Comparison of ENCODE assay signal across 19 cellular contexts in genomic region chr21:41374867-41375533, GRCh38. TPM values are rescaled to one million over a fixed set of nuclear protein-coding genes. Genes with fewer than 3 reads are reported as not detected.
A peak's percentile ranks its signal among the peaks of the same experiment; 100 is the strongest.
DNase-seq lines count a peak whose midpoint lies in the region; ATAC-seq and TF ChIP-seq lines count a peak whose summit lies in the region.
"Had no signal": no experiment of that assay in that cellular context is flagged by ENCODE, and none has a peak within 500 bp of the region (broad histone marks: within the 10 kb centered on the region; RNA-seq: fewer than 3 reads in every experiment).

No MANE protein-coding gene starts in this region.

- H3K4me2 ChIP-seq in Loucy (ENCODE audit: low read depth, low read length, poor library complexity, severe bottlenecking) = peak overlapping the region; percentile 95
- H3K4me2 ChIP-seq: smooth muscle cell had no signal

- CTCF ChIA-PET in activated CD4-positive, alpha-beta T cell treated with anti-CD3 and anti-CD28 coated beads for 36 hours (lab: Charles Lee) = no interaction called here
- CTCF ChIA-PET in naive thymus-derived CD4-positive, alpha-beta T cell (lab: Charles Lee) = no interaction called here

- no peaks in the 10 kb centered on the region for H3F3A ChIP-seq in Loucy (ENCODE audit: low read depth)

- H3K9ac ChIP-seq in Loucy (ENCODE audit: low read depth, low read length, poor library complexity, severe bottlenecking) = peak overlapping the region; percentile 18

- POLR2A ChIA-PET in activated CD4-positive, alpha-beta T cell treated with anti-CD3 and anti-CD28 coated beads for 36 hours (lab: Charles Lee) = no interaction called here
- POLR2A ChIA-PET in naive thymus-derived CD4-positive, alpha-beta T cell (lab: Charles Lee) = interaction anchor here (1.1 kb wide), 1 partner anchor 11 kb away, joined by 3 read pairs; no protein-coding TSS in a partner anchor

- peaks cover 58% of the 10 kb centered on the region for H3K79me2 ChIP-seq in Loucy (ENCODE audit: insufficient read depth, low read length)

- H4K20me1 ChIP-seq in Loucy (ENCODE audit: insufficient read depth, low read length, poor library complexity, severe bottlenecking) = peaks cover 32% of the 10 kb centered on the region

- H3K27me3 Mint-ChIP-seq in activated CD4-positive, alpha-beta T cell treated with anti-CD3 and anti-CD28 coated beads for 36 hours = no peaks in the 10 kb centered on the region
- H3K27me3 Mint-ChIP-seq in activated naive CD8-positive, alpha-beta T cell = no peaks in the 10 kb centered on the region
- no peaks in the 10 kb centered on the region for H3K27me3 Mint-ChIP-seq in naive thymus-derived CD4-positive, alpha-beta T cell

- DNase-seq in activated CD4-positive, alpha-beta T cell treated with anti-CD3 and anti-CD28 coated beads for 36 hours = peak; percentile 78
- DNase-seq in activated CD4-positive, alpha-beta T cell treated with anti-CD3 and anti-CD28 coated beads for 4 hours = no peak
- DNase-seq in naive thymus-derived CD4-positive, alpha-beta T cell = no peak
- DNase-seq in LoVo (ENCODE audit: low spot score) = no peak
- DNase-seq in superior temporal gyrus (ENCODE audit: extremely low spot score) = no peak
- DNase-seq in putamen (ENCODE audit: low spot score) = no peak
- DNase-seq: cerebellar nuclear complex, DMS79 treated with DMSO at 0.1 percent for 48 hours, foreskin melanocyte, NCI-H2107, NCI-H526 treated with DMSO at 0.1 percent for 48 hours had no signal

- no peak overlapping the region for H3K27ac ChIP-seq in naive thymus-derived CD4-positive, alpha-beta T cell (ENCODE audit: low read depth, low read length)
- H3K27ac ChIP-seq: C4-2B, Peyer's patch, vagina had no signal

- peak overlapping the region; percentile 5 for H3K4me3 ChIP-seq in Loucy (ENCODE audit: low read length, poor library complexity, severe bottlenecking)
- H3K4me3 ChIP-seq in naive thymus-derived CD4-positive, alpha-beta T cell (ENCODE audit: low read length) = no peak overlapping the region
- H3K4me3 ChIP-seq: Peyer's patch, smooth muscle cell, vagina had no signal

- no peak overlapping the region for H2AFZ ChIP-seq in Loucy (ENCODE audit: low read length)

- H3K9me2 ChIP-seq in Loucy (replicated peaks; ENCODE audit: low read depth, low read length) = no peaks in the 10 kb centered on the region

- H3K27me3 ChIP-seq in Loucy (ENCODE audit: insufficient read depth, low read length, poor library complexity, severe bottlenecking) = no peaks in the 10 kb centered on the region
- H3K27me3 ChIP-seq in naive thymus-derived CD4-positive, alpha-beta T cell (ENCODE audit: control insufficient read depth in 2 of 2, insufficient read depth in 2 of 2, low read length in 2 of 2) = no peaks in the 10 kb centered on the region
- H3K27me3 ChIP-seq: Peyer's patch, vagina had no signal

- intact Hi-C loops in activated CD4-positive, alpha-beta T cell treated with anti-CD3 and anti-CD28 coated beads for 36 hours (cut with DNase I, micrococcal nuclease) = loop anchor here (2.0 to 5.0 kb wide), 2 partner anchors 92 to 93 kb away; no protein-coding TSS in a partner anchor
- intact Hi-C loops in naive thymus-derived CD4-positive, alpha-beta T cell (cut with micrococcal nuclease) = no loop called here

- H3K36me3 Mint-ChIP-seq in activated CD4-positive, alpha-beta T cell treated with anti-CD3 and anti-CD28 coated beads for 36 hours (ENCODE audit: low read depth) = peaks cover 17% of the 10 kb centered on the region
- peaks cover 6% of the 10 kb centered on the region for H3K36me3 Mint-ChIP-seq in activated naive CD8-positive, alpha-beta T cell
- peaks cover 8 to 30% (median 14%) of the 10 kb centered on the region in 5 donors for H3K36me3 Mint-ChIP-seq in naive thymus-derived CD4-positive, alpha-beta T cell

- peak overlapping the region; percentile 86 for H3K27ac Mint-ChIP-seq in activated CD4-positive, alpha-beta T cell treated with anti-CD3 and anti-CD28 coated beads for 36 hours
- H3K27ac Mint-ChIP-seq in activated naive CD8-positive, alpha-beta T cell = peak overlapping the region; percentile 85
- peak overlapping the region in 6 of 9 donors; percentile 3 to 70 (median 52) for H3K27ac Mint-ChIP-seq in naive thymus-derived CD4-positive, alpha-beta T cell
- H3K27ac Mint-ChIP-seq: progenitor cell of endocrine pancreas had no signal

- no peak for TF ChIP-seq CTCF in Loucy (conservative IDR thresholded peaks at IDR 0.05; ENCODE audit: low read length)

- H3K9me3 Mint-ChIP-seq in activated CD4-positive, alpha-beta T cell treated with anti-CD3 and anti-CD28 coated beads for 36 hours (ENCODE audit: low read depth) = no peaks in the 10 kb centered on the region
- H3K9me3 Mint-ChIP-seq in activated naive CD8-positive, alpha-beta T cell (ENCODE audit: low read depth) = no peaks in the 10 kb centered on the region
- H3K9me3 Mint-ChIP-seq in naive thymus-derived CD4-positive, alpha-beta T cell = no peaks in the 10 kb centered on the region

- H3K4me3 Mint-ChIP-seq in activated CD4-positive, alpha-beta T cell treated with anti-CD3 and anti-CD28 coated beads for 36 hours = no peak overlapping the region
- H3K4me3 Mint-ChIP-seq in activated naive CD8-positive, alpha-beta T cell = no peak overlapping the region
- peak overlapping the region in 2 of 10 donors; percentile 4 to 50 for H3K4me3 Mint-ChIP-seq in naive thymus-derived CD4-positive, alpha-beta T cell

- ATAC-seq in activated CD4-positive, alpha-beta T cell treated with anti-CD3 and anti-CD28 coated beads for 36 hours = peak; percentile 88
- ATAC-seq in naive thymus-derived CD4-positive, alpha-beta T cell = no peak
- ATAC-seq: left lobe of liver had no signal

- peaks cover 32% of the 10 kb centered on the region; the same call in 1 of the 2 replicates for H3K36me3 ChIP-seq in Loucy (ENCODE audit: insufficient read depth, low read length)
- H3K36me3 ChIP-seq in naive thymus-derived CD4-positive, alpha-beta T cell (ENCODE audit: control insufficient read depth in 2 of 3, insufficient read depth in 3 of 3, low read length in 3 of 3) = peaks cover 0 to 56% (median 3%) of the 10 kb centered on the region in 3 experiments

- no peaks in the 10 kb centered on the region for H3K9me3 ChIP-seq in Loucy (ENCODE audit: insufficient read depth, low read depth, low read length)
- no peaks in the 10 kb centered on the region for H3K9me3 ChIP-seq in naive thymus-derived CD4-positive, alpha-beta T cell (ENCODE audit: control insufficient read depth in 2 of 3, low read length in 3 of 3)
- H3K9me3 ChIP-seq: Peyer's patch, vagina had no signal

- peaks cover 44% of the 10 kb centered on the region for H3K4me1 Mint-ChIP-seq in activated CD4-positive, alpha-beta T cell treated with anti-CD3 and anti-CD28 coated beads for 36 hours
- peaks cover 40% of the 10 kb centered on the region for H3K4me1 Mint-ChIP-seq in activated naive CD8-positive, alpha-beta T cell (ENCODE audit: low read depth)
- peaks cover 24 to 62% (median 48%) of the 10 kb centered on the region in 7 donors for H3K4me1 Mint-ChIP-seq in naive thymus-derived CD4-positive, alpha-beta T cell

- peaks cover 46% of the 10 kb centered on the region for H3K4me1 ChIP-seq in Loucy (ENCODE audit: insufficient read depth, low read length, poor library complexity, severe bottlenecking)
- H3K4me1 ChIP-seq in naive thymus-derived CD4-positive, alpha-beta T cell (ENCODE audit: control insufficient read depth in 2 of 2, insufficient read depth in 2 of 2, low read length in 2 of 2) = peaks cover 23 to 27% of the 10 kb centered on the region in 2 donors
- H3K4me1 ChIP-seq: Peyer's patch had no signal

RNA-seq across cellular contexts. Expression of gene MX2, which starts 13.2 kb away (rescaled TPM):
- total RNA-seq in activated CD4-positive, alpha-beta T cell treated with anti-CD3 and anti-CD28 coated beads for 36 hours = 10 to 100 TPM; 30.7 to 40.4 TPM
- 100 to 1,000 TPM in 3 of 5 experiments, 10 to 100 TPM in 2; 84.8 to 116 (median 100) TPM for total RNA-seq in naive thymus-derived CD4-positive, alpha-beta T cell
- 10 to 100 TPM; 46.7 to 49.5 TPM for polyA plus RNA-seq in naive thymus-derived CD4-positive, alpha-beta T cell

RNA-seq across cellular contexts. Expression of gene MX1, which starts 51.0 kb away (rescaled TPM):
- 100 to 1,000 TPM; 162 to 169 TPM for total RNA-seq in activated CD4-positive, alpha-beta T cell treated with anti-CD3 and anti-CD28 coated beads for 36 hours
- 100 to 1,000 TPM in 1 of 5 experiments, 10 to 100 TPM in 4; 67.6 to 384 (median 74.5) TPM for total RNA-seq in naive thymus-derived CD4-positive, alpha-beta T cell
- 10 to 100 TPM; 50.2 to 79.8 TPM for polyA plus RNA-seq in naive thymus-derived CD4-positive, alpha-beta T cell

RNA-seq across cellular contexts. Expression of gene FAM3B, which starts 58.4 kb away (rescaled TPM):
- not detected for total RNA-seq in activated CD4-positive, alpha-beta T cell treated with anti-CD3 and anti-CD28 coated beads for 36 hours
- total RNA-seq in naive thymus-derived CD4-positive, alpha-beta T cell = not detected
- polyA plus RNA-seq in naive thymus-derived CD4-positive, alpha-beta T cell = not detected
- total RNA-seq: smooth muscle cell had no signal

Comparison
In these comparisons a context has a peak if more than half of its experiments do, and no peak if none do; other contexts are left out.
1. intact Hi-C loops: an anchor here in activated CD4-positive, alpha-beta T cell treated with anti-CD3 and anti-CD28 coated beads for 36 hours (2.0 to 5.0 kb wide); none called in naive thymus-derived CD4-positive, alpha-beta T cell.